Comparison of ENCODE assay signal across 2 cellular contexts in the genomic region with DNA sequence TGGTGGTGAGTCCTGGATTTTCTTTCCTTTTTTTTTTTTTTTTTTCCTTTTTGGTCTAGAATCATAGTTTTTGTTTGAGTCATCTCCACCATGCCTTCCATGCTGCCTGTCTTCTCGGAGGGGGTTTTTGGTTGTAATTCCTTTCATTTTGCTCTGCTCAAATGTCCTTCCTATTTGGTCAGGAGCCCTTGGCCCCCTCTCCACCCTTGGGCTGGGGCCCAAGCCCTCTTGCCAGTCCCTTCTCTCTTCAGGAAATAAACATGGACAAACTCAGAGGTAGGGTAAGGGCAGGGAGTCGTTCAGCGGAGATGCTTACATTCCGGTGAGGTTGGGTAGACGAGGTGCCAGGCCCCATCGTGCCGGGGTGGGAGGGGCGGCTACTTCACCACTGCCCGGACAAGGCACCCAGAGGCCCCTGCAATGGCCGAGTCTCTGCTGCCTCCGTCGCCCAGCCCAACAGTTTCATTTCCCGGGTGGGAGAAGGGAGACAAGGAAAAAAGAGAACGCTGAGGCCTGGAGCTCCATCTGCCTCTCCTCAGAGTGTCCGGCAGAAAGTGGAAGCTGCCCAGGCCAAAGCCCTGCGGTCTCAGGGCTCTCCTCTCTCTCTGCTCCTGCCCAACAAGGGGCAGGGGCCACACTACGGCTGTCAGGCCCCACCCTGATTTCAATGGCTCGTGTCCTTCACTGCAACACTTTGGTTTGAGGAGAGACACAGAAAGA.
A peak's percentile ranks its signal among the peaks of the same experiment; 100 is the strongest.
TF ChIP-seq lines count a peak whose summit lies in the region.

No MANE protein-coding gene starts in this region.

TF ChIP-seq in A549, 52 proteins besides CTCF, POLR2A, EP300 and RAD21:
- TF ChIP-seq RNF2 (IDR thresholded peaks at IDR 0.05; ENCODE audit: borderline replicate concordance, low read depth) (no peak), FOSL2 (IDR thresholded peaks at IDR 0.05) (no peak), FOSL2 (CRISPR knock-in tag; IDR thresholded peaks at IDR 0.05) (0 out of 2 replicates have a peak, but pooled peaks have one; percentile 31)
TF ChIP-seq in A549: peak in this region for 1.

TF ChIP-seq in HepG2, 621 proteins besides CTCF, POLR2A, EP300 and RAD21:
- TF ChIP-seq ZNF501 (CRISPR knock-in tag; IDR thresholded peaks at IDR 0.05) (no peak), SRY (CRISPR knock-in tag; IDR thresholded peaks at IDR 0.05) (no peak), NFKBIZ (CRISPR knock-in tag; IDR thresholded peaks at IDR 0.05) (no peak), SP1 (IDR thresholded peaks at IDR 0.05) (no peak), SP1 (CRISPR knock-in tag; IDR thresholded peaks at IDR 0.05) (no peak), CAMTA2 (CRISPR knock-in tag; IDR thresholded peaks at IDR 0.05; ENCODE audit: borderline replicate concordance) (no peak)
- TF ChIP-seq, protein P1, sequence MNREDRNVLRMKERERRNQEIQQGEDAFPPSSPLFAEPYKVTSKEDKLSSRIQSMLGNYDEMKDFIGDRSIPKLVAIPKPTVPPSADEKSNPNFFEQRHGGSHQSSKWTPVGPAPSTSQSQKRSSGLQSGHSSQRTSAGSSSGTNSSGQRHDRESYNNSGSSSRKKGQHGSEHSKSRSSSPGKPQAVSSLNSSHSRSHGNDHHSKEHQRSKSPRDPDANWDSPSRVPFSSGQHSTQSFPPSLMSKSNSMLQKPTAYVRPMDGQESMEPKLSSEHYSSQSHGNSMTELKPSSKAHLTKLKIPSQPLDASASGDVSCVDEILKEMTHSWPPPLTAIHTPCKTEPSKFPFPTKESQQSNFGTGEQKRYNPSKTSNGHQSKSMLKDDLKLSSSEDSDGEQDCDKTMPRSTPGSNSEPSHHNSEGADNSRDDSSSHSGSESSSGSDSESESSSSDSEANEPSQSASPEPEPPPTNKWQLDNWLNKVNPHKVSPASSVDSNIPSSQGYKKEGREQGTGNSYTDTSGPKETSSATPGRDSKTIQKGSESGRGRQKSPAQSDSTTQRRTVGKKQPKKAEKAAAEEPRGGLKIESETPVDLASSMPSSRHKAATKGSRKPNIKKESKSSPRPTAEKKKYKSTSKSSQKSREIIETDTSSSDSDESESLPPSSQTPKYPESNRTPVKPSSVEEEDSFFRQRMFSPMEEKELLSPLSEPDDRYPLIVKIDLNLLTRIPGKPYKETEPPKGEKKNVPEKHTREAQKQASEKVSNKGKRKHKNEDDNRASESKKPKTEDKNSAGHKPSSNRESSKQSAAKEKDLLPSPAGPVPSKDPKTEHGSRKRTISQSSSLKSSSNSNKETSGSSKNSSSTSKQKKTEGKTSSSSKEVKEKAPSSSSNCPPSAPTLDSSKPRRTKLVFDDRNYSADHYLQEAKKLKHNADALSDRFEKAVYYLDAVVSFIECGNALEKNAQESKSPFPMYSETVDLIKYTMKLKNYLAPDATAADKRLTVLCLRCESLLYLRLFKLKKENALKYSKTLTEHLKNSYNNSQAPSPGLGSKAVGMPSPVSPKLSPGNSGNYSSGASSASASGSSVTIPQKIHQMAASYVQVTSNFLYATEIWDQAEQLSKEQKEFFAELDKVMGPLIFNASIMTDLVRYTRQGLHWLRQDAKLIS (CRISPR knock-in tag; IDR thresholded peaks at IDR 0.05): no peak
- TF ChIP-seq, protein P2, sequence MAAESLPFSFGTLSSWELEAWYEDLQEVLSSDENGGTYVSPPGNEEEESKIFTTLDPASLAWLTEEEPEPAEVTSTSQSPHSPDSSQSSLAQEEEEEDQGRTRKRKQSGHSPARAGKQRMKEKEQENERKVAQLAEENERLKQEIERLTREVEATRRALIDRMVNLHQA (CRISPR knock-in tag; IDR thresholded peaks at IDR 0.05): no peak
- TF ChIP-seq, protein P3, sequence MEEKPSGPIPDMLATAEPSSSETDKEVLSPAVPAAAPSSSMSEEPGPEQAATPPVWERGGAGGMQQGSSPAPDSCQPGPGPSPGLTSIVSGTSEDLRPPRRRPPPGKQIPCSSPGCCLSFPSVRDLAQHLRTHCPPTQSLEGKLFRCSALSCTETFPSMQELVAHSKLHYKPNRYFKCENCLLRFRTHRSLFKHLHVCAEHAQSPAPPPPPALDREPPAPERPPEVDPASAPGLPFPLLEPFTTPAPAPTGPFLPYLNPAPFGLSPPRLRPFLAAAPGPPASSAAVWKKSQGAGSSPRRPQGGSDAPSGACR (CRISPR knock-in tag; IDR thresholded peaks at IDR 0.05): no peak
- TF ChIP-seq, protein P4, sequence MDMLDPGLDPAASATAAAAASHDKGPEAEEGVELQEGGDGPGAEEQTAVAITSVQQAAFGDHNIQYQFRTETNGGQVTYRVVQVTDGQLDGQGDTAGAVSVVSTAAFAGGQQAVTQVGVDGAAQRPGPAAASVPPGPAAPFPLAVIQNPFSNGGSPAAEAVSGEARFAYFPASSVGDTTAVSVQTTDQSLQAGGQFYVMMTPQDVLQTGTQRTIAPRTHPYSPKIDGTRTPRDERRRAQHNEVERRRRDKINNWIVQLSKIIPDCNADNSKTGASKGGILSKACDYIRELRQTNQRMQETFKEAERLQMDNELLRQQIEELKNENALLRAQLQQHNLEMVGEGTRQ (IDR thresholded peaks at IDR 0.05; ENCODE audit: low read depth, low read length): no peak
- TF ChIP-seq, protein P4 (CRISPR knock-in tag; IDR thresholded peaks at IDR 0.05; ENCODE audit: borderline replicate concordance): no peak
- TF ChIP-seq, protein P5, sequence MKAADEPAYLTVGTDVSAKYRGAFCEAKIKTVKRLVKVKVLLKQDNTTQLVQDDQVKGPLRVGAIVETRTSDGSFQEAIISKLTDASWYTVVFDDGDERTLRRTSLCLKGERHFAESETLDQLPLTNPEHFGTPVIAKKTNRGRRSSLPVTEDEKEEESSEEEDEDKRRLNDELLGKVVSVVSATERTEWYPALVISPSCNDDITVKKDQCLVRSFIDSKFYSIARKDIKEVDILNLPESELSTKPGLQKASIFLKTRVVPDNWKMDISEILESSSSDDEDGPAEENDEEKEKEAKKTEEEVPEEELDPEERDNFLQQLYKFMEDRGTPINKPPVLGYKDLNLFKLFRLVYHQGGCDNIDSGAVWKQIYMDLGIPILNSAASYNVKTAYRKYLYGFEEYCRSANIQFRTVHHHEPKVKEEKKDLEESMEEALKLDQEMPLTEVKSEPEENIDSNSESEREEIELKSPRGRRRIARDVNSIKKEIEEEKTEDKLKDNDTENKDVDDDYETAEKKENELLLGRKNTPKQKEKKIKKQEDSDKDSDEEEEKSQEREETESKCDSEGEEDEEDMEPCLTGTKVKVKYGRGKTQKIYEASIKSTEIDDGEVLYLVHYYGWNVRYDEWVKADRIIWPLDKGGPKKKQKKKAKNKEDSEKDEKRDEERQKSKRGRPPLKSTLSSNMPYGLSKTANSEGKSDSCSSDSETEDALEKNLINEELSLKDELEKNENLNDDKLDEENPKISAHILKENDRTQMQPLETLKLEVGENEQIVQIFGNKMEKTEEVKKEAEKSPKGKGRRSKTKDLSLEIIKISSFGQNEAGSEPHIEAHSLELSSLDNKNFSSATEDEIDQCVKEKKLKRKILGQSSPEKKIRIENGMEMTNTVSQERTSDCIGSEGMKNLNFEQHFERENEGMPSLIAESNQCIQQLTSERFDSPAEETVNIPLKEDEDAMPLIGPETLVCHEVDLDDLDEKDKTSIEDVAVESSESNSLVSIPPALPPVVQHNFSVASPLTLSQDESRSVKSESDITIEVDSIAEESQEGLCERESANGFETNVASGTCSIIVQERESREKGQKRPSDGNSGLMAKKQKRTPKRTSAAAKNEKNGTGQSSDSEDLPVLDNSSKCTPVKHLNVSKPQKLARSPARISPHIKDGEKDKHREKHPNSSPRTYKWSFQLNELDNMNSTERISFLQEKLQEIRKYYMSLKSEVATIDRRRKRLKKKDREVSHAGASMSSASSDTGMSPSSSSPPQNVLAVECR (CRISPR knock-in tag; IDR thresholded peaks at IDR 0.05; ENCODE audit: borderline replicate concordance): no peak
